ENCODE assay signal across 18 cellular contexts in the genomic region with DNA sequence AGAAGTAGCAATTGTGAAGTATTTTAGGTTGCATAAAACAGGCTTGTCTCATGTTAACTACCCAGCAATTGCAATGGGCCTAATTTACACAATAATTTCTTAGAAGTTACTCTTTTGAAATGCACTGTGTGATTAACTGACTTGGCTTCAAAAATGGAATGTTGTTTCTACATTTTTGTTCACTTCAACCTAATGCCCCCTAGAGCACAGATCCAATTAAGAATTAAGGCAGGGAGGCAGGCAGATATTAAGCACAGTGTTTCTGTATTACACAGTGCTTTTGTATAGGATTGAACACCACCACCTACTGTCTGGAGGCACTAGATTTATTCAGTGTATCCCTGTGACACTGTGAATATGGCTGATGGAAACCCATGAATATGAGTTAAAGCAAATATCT.
DNase-seq lines count a peak whose midpoint lies in the region; ATAC-seq, FAIRE-seq and TF ChIP-seq lines count a peak whose summit lies in the region.
"Had no signal": no experiment of that assay in that cellular context is flagged by ENCODE, and none has a peak within 500 bp of the region (broad histone marks: within the 10 kb centered on the region; RNA-seq: fewer than 3 reads in every experiment).

No MANE protein-coding gene starts in this region.

- H3K36me3 Mint-ChIP-seq in glutamatergic neuron (ENCODE audit: unreplicated experiment), result no peaks in the 10 kb centered on the region

- no peak for ATAC-seq in HG03159 (IDR thresholded peaks at IDR 0.05; ENCODE audit: unreplicated experiment)
- ATAC-seq: activated CD4-positive, CD25-positive, alpha-beta regulatory T cell treated with anti-CD3 and anti-CD28 coated beads, Interleukin-2, amount 50 U/mL, for 24 hours; left ventricle myocardium superior; sciatic nerve had no signal

- DNase-seq in AG10803 (ENCODE audit: low read depth), result peak; percentile 72
- peak; percentile 21 for DNase-seq in GM04504 (ENCODE audit: low read depth)
- peak; percentile 61 for DNase-seq in NCI-H82 treated with DMSO at 0.1 percent for 48 hours (lab: John Stamatoyannopoulos, UW; ENCODE audit: unreplicated experiment)
- peak; percentile 19 to 20 for DNase-seq in fibroblast of lung (ENCODE audit: low read depth in 2 of 2)
- DNase-seq in glutamatergic neuron, result no peak
- DNase-seq in SKM-1 treated with dmso at 0.1 percent for 144 hours (lab: John Stamatoyannopoulos, UW; ENCODE audit: unreplicated experiment), result no peak
- no peak for DNase-seq in GM12891 (ENCODE audit: insufficient read length, low spot score)
- DNase-seq: activated effector memory CD4-positive, alpha-beta T cell treated with anti-CD3 and anti-CD28 coated beads, Interleukin-2, amount 50 U/mL, for 16 hours; DMS53; left ventricle myocardium superior; MM.1S; NCI-H2081 treated with DMSO at 0.1 percent for 48 hours; NCI-H526; nucleus accumbens; stimulated activated CD4-positive, alpha-beta T cell treated with anti-CD3 and anti-CD28 coated beads, Interleukin-2, amount 100 ng/mL, for 24 hours had no signal

- H3K27ac ChIP-seq in fibroblast of lung (ENCODE audit: insufficient read depth, low read length), result no peak overlapping the region

- no peak overlapping the region for H3K4me2 ChIP-seq in fibroblast of lung (ENCODE audit: extremely low read depth, insufficient read depth, low read length)

- H3K36me3 ChIP-seq in fibroblast of lung (ENCODE audit: control insufficient read depth, insufficient read depth, low read length), result no peaks in the 10 kb centered on the region

- no peak overlapping the region for H3K27ac Mint-ChIP-seq in glutamatergic neuron (ENCODE audit: unreplicated experiment)

- H3K27me3 Mint-ChIP-seq in glutamatergic neuron (ENCODE audit: unreplicated experiment), result no peaks in the 10 kb centered on the region

- H3K9me3 Mint-ChIP-seq in glutamatergic neuron (ENCODE audit: unreplicated experiment), result no peaks in the 10 kb centered on the region

- no peak overlapping the region for H2AFZ ChIP-seq in fibroblast of lung (ENCODE audit: low read length)

- no peaks in the 10 kb centered on the region for H4K20me1 ChIP-seq in fibroblast of lung (ENCODE audit: control insufficient read depth, extremely low read depth, insufficient read depth, low read length)

- H3K9ac ChIP-seq in fibroblast of lung (ENCODE audit: insufficient read depth, low read length), result no peak overlapping the region

- no peaks in the 10 kb centered on the region for H3K79me2 ChIP-seq in fibroblast of lung (ENCODE audit: control insufficient read depth, insufficient read depth, low read length)

- no peaks in the 10 kb centered on the region for H3K4me1 ChIP-seq in fibroblast of lung (ENCODE audit: control insufficient read depth, extremely low read depth, insufficient read depth, low read length)

- no peaks in the 10 kb centered on the region for H3K9me3 ChIP-seq in fibroblast of lung (ENCODE audit: control insufficient read depth, insufficient read depth, low read depth, low read length)

- H3K4me1 Mint-ChIP-seq in glutamatergic neuron (ENCODE audit: low read depth, unreplicated experiment), result peaks cover 3% of the 10 kb centered on the region

- FAIRE-seq in GM12891 (lab: Jason Lieb, UNC), result no peak

- TF ChIP-seq CTCF in AG10803 (conservative IDR thresholded peaks at IDR 0.05; ENCODE audit: low read length) (no peak), fibroblast of lung (conservative IDR thresholded peaks at IDR 0.05 in 1 of 2, IDR thresholded peaks at IDR 0.05 in 1 of 2; ENCODE audit: low read depth in 1 of 2, low read length in 2 of 2) (no peak), glutamatergic neuron (IDR thresholded peaks at IDR 0.05; ENCODE audit: partially characterized antibody, unreplicated experiment) (no peak)

- H3K27me3 ChIP-seq in fibroblast of lung (ENCODE audit: control insufficient read depth, insufficient read depth, low read length), result no peaks in the 10 kb centered on the region

- no peak for TF ChIP-seq POLR2A in GM12891 (IDR thresholded peaks at IDR 0.05; ENCODE audit: low read depth, low read length)

- no peak overlapping the region for H3K4me3 Mint-ChIP-seq in glutamatergic neuron (ENCODE audit: unreplicated experiment)

- H3K4me3 ChIP-seq in AG10803 (ENCODE audit: low read length) (no peak overlapping the region), fibroblast of lung (replicated peaks in 1 of 4; ENCODE audit: control extremely low read depth in 1 of 4, insufficient read depth in 1 of 4, low read depth in 3 of 4, low read length in 4 of 4) (no peak overlapping the region)

TF ChIP-seq in GM12891, 5 proteins besides CTCF, POLR2A, EP300 and RAD21:
- no peak for TF ChIP-seq POLR2AphosphoS5 (IDR thresholded peaks at IDR 0.05; ENCODE audit: low read depth, low read length)
- TF ChIP-seq TAF1 (IDR thresholded peaks at IDR 0.05; ENCODE audit: low read depth, low read length), result no peak
- no peak for TF ChIP-seq SPI1 (IDR thresholded peaks at IDR 0.05; ENCODE audit: low read depth, low read length)
- no peak for TF ChIP-seq POU2F2 (IDR thresholded peaks at IDR 0.05; ENCODE audit: low read depth, low read length)
- no peak for TF ChIP-seq PAX5 (IDR thresholded peaks at IDR 0.05; ENCODE audit: insufficient read depth, low read length, severe bottlenecking)

Comparison
In these comparisons a context has a peak if more than half of its experiments do, and no peak if none do; other contexts are left out.
1. DNase-seq: peak in AG10803 (single experiment), GM04504 (single experiment), NCI-H82 treated with DMSO at 0.1 percent for 48 hours (single experiment) and fibroblast of lung (2 of 2); none in glutamatergic neuron (single experiment), SKM-1 treated with dmso at 0.1 percent for 144 hours (single experiment) and GM12891 (single experiment).